In the genomic region with DNA sequence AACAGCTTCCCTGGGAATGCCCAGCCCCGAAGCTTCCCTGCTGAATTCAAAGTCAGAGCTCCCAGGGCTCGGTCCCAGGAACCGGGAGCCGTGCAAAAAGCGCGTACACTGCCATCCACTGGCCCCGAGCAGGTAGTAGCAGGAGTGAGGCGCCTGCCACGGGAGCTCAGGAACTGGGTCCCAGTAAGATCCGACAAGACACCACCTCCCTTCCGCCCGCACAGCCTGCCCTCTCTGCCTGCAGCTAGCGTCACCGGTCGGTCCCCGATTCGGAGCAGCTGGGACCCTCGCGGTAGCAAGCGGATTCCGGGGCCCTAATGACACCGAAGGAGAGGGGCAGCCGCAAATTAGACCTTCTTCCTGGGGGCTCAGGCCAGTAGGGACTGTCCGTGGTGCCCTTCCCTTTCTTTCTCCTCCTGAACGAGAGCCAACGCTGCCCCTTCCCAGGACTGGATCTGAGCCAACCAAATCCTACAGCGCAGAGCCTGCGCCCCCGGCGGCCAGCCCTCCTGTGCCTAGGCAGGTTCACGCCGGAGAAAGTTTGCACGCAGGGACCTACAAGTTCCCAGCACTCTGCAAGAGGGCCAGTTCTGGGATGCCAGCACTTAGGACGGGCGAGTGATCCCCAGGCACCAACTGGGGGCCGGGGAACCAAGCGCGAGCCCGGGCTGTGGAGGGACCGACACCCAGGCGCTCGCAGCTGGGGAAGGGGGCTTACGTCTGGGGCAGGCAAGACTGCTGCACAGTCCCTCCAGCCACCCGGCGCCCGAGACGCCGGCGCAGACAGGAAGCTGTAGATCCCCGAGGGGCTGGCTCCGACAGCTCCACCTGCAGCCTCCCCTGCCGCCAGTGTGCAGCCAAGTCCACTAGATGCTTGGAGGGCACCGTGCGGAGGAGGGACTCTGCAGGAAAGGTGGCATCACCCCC, we compare ENCODE assay signal across 8 cellular contexts. TPM values are rescaled to one million over a fixed set of nuclear protein-coding genes. Genes with fewer than 3 reads are reported as not detected.
A peak's percentile ranks its signal among the peaks of the same experiment; 100 is the strongest.
DNase-seq lines count a peak whose midpoint lies in the region; ATAC-seq and TF ChIP-seq lines count a peak whose summit lies in the region.

No MANE protein-coding gene starts in this region.

- peaks cover under 1% of the 10 kb centered on the region for H3K27me3 Mint-ChIP-seq in T-helper 17 cell

- no peaks in the 10 kb centered on the region for H3K9me3 ChIP-seq in T-helper 17 cell (ENCODE audit: control insufficient read depth, low read length, poor library complexity, severe bottlenecking)

- DNase-seq in NAMALWA (ENCODE audit: low spot score) (peak; percentile 6), T-helper 17 cell (peak; percentile 23 to 31 (median 26)), astrocyte of the hippocampus (ENCODE audit: low read depth, low spot score) (peak; percentile 90), hippocampal formation (lab: John Stamatoyannopoulos, UW) (peak; percentile 58 to 62), pulmonary artery endothelial cell (ENCODE audit: low read depth, low spot score) (peak; percentile 11), HK-2 (ENCODE audit: unreplicated experiment) (no peak)

- ATAC-seq in HG02588 (IDR thresholded peaks at IDR 0.05; ENCODE audit: unreplicated experiment), result peak; percentile 60
- ATAC-seq in T-helper 17 cell, result peak; percentile 61

- H3K4me3 Mint-ChIP-seq in T-helper 17 cell, result peak overlapping the region; percentile 91

- H3K36me3 Mint-ChIP-seq in T-helper 17 cell (ENCODE audit: low read depth), result peaks cover 1% of the 10 kb centered on the region

- peaks cover 15% of the 10 kb centered on the region for H3K4me1 Mint-ChIP-seq in T-helper 17 cell

- TF ChIP-seq CTCF in GM12874 (IDR thresholded peaks at IDR 0.05; ENCODE audit: insufficient read depth, low read depth, low read length), result peak; percentile 74

- peak overlapping the region; percentile 63 for H3K27ac Mint-ChIP-seq in T-helper 17 cell

RNA-seq across cellular contexts. Expression of a gene that starts 0.9 kb away (rescaled TPM):
- total RNA-seq in T-helper 17 cell, result under 1 TPM; 0.07 to 0.26 TPM
- total RNA-seq in pulmonary artery endothelial cell, result 0.07 and 0.56 TPM in 2 replicates
